ENCODE assay signal across 1 cellular context in the genomic region with DNA sequence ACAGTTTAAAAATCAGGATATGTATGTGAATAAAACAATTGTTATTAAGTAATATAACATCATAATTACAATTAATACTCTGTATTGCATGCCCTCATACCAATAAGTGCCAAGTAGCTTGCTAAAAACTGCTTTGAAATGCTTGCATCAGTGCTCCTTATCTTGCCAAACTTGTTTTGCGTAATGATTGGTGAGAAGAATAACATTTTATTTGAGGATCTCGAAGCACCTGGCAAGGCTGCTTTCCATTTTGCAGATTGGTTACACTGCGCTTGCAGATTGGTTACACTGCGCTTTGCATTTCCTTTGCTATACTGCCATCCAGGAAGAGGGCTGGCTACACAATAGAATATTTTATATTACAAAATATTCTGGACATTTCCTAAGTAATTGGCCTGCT.
TF ChIP-seq lines count a peak whose summit lies in the region.

No MANE protein-coding gene starts in this region.

TF ChIP-seq in HCT116, 20 proteins besides CTCF, POLR2A, EP300 and RAD21 (continued from another document):
- TF ChIP-seq REST (IDR thresholded peaks at IDR 0.05; ENCODE audit: low read depth) (no peak), EGR1 (IDR thresholded peaks at IDR 0.05; ENCODE audit: low read depth) (no peak), SRF (IDR thresholded peaks at IDR 0.05; ENCODE audit: low read depth) (no peak), TCF7L2 (IDR thresholded peaks at IDR 0.05; ENCODE audit: borderline replicate concordance, extremely low read depth, insufficient read depth, insufficient read length) (no peak), SP1 (IDR thresholded peaks at IDR 0.05; ENCODE audit: low read depth) (no peak), CEBPB (IDR thresholded peaks at IDR 0.05; ENCODE audit: low read depth) (no peak), MAX (IDR thresholded peaks at IDR 0.05) (no peak), EZH2phosphoT487 (IDR thresholded peaks at IDR 0.05; ENCODE audit: borderline replicate concordance) (no peak), JUND (IDR thresholded peaks at IDR 0.05) (no peak), SIN3A (IDR thresholded peaks at IDR 0.05; ENCODE audit: low read depth) (no peak), YY1 (IDR thresholded peaks at IDR 0.05; ENCODE audit: extremely low read depth, insufficient replicate concordance, low read depth, low read length) (no peak), EZH2 (IDR thresholded peaks at IDR 0.05) (no peak), POLR2AphosphoS5 (IDR thresholded peaks at IDR 0.05; ENCODE audit: low read depth, low read length) (no peak), CBX3 (IDR thresholded peaks at IDR 0.05; ENCODE audit: low read depth) (no peak)
- TF ChIP-seq, protein P1, sequence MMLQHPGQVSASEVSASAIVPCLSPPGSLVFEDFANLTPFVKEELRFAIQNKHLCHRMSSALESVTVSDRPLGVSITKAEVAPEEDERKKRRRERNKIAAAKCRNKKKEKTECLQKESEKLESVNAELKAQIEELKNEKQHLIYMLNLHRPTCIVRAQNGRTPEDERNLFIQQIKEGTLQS (IDR thresholded peaks at IDR 0.05) = no peak
- TF ChIP-seq, protein P2, sequence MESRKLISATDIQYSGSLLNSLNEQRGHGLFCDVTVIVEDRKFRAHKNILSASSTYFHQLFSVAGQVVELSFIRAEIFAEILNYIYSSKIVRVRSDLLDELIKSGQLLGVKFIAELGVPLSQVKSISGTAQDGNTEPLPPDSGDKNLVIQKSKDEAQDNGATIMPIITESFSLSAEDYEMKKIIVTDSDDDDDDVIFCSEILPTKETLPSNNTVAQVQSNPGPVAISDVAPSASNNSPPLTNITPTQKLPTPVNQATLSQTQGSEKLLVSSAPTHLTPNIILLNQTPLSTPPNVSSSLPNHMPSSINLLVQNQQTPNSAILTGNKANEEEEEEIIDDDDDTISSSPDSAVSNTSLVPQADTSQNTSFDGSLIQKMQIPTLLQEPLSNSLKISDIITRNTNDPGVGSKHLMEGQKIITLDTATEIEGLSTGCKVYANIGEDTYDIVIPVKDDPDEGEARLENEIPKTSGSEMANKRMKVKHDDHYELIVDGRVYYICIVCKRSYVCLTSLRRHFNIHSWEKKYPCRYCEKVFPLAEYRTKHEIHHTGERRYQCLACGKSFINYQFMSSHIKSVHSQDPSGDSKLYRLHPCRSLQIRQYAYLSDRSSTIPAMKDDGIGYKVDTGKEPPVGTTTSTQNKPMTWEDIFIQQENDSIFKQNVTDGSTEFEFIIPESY (IDR thresholded peaks at IDR 0.05; ENCODE audit: extremely low read depth, insufficient replicate concordance, low read length) = no peak
